ENCODE assay signal across 8 cellular contexts in genomic region chr7:5528071-5528814, GRCh38. TPM values are rescaled to one million over a fixed set of nuclear protein-coding genes. Genes with fewer than 3 reads are reported as not detected.
A peak's percentile ranks its signal among the peaks of the same experiment; 100 is the strongest.
DNase-seq lines count a peak whose midpoint lies in the region; ATAC-seq, FAIRE-seq and TF ChIP-seq lines count a peak whose summit lies in the region.

No MANE protein-coding gene starts in this region.

- no peaks in the 10 kb centered on the region for H3K9me3 ChIP-seq in aorta (ENCODE audit: control insufficient read depth, low read length)

- no peaks in the 10 kb centered on the region for H3K4me1 ChIP-seq in aorta (ENCODE audit: control insufficient read depth in 1 of 2, insufficient read depth in 2 of 2, low read length in 2 of 2)

- no peak for FAIRE-seq in H54 (lab: Jason Lieb, UNC)

- peaks cover 58% of the 10 kb centered on the region for H3K27me3 Mint-ChIP-seq in HFFc6 (ENCODE audit: insufficient read depth)
- peaks cover 2% of the 10 kb centered on the region for H3K27me3 Mint-ChIP-seq in activated CD4-positive, alpha-beta T cell treated with anti-CD3 and anti-CD28 coated beads, Interleukin-2, amount 10 ng/mL, durations not matched to agents 24 days and 14 days
- H3K27me3 Mint-ChIP-seq in naive B cell = no peaks in the 10 kb centered on the region

- DNase-seq in HFFc6 = peak; percentile 71
- peak; percentile 82 for DNase-seq in activated CD4-positive, alpha-beta T cell treated with anti-CD3 and anti-CD28 coated beads, Interleukin-2, amount 10 ng/mL, durations not matched to agents 24 days and 14 days
- peak; percentile 42 for DNase-seq in epithelial cell of esophagus (ENCODE audit: low read depth)
- DNase-seq in naive B cell = no peak
- peak; percentile 65 to 84 for DNase-seq in aorta
- no peak for DNase-seq in H54 (ENCODE audit: insufficient read length, low spot score)

- peaks cover 48% of the 10 kb centered on the region for H3K36me3 Mint-ChIP-seq in HFFc6 (ENCODE audit: low read depth)
- H3K36me3 Mint-ChIP-seq in activated CD4-positive, alpha-beta T cell treated with anti-CD3 and anti-CD28 coated beads, Interleukin-2, amount 10 ng/mL, durations not matched to agents 24 days and 14 days (ENCODE audit: low read depth) = peaks cover 54% of the 10 kb centered on the region
- H3K36me3 Mint-ChIP-seq in naive B cell = peaks cover 17 to 25% of the 10 kb centered on the region in 2 donors

- H3K27me3 ChIP-seq in aorta (ENCODE audit: control insufficient read depth in 1 of 2, insufficient read depth in 2 of 2, low read length in 1 of 2) = peaks cover 0 to 2% of the 10 kb centered on the region in 2 donors

- peaks cover 6 to 19% of the 10 kb centered on the region in 2 donors for H3K36me3 ChIP-seq in aorta (ENCODE audit: control insufficient read depth in 1 of 2, insufficient read depth in 2 of 2, low read length in 1 of 2)

- H3K4me1 Mint-ChIP-seq in HFFc6 (ENCODE audit: low read depth) = peaks cover 43% of the 10 kb centered on the region
- H3K4me1 Mint-ChIP-seq in activated CD4-positive, alpha-beta T cell treated with anti-CD3 and anti-CD28 coated beads, Interleukin-2, amount 10 ng/mL, durations not matched to agents 24 days and 14 days = peaks cover 38% of the 10 kb centered on the region
- H3K4me1 Mint-ChIP-seq in naive B cell = peaks cover 55 to 71% (median 69%) of the 10 kb centered on the region in 3 donors

- intact Hi-C loops in activated CD4-positive, alpha-beta T cell treated with anti-CD3 and anti-CD28 coated beads, Interleukin-2, amount 10 ng/mL, durations not matched to agents 24 days and 14 days (cut with micrococcal nuclease) = no loop called here
- intact Hi-C loops in aorta (cut with DNase I) = loop anchor here in 1 of 2 donors (1.0 kb wide), 1 partner anchor 30 kb away; no protein-coding TSS in a partner anchor

- TF ChIP-seq CTCF in HFFc6 (IDR thresholded peaks at IDR 0.05) = no peak
- TF ChIP-seq CTCF in epithelial cell of esophagus (IDR thresholded peaks at IDR 0.05; ENCODE audit: insufficient read depth, low read depth, low read length, missing control alignments) = no peak

- 1 to 2% methylated on average over 34 of the region's 34 CpGs for WGBS in aorta, 2 donors

- peak overlapping the region; percentile 65 for H3K4me3 ChIP-seq in epithelial cell of esophagus (ENCODE audit: low read length)
- peak overlapping the region; percentile 89 to 96 for H3K4me3 ChIP-seq in aorta (ENCODE audit: low read length in 2 of 2)

- H3K27ac Mint-ChIP-seq in HFFc6 = peak overlapping the region; percentile 95
- H3K27ac Mint-ChIP-seq in activated CD4-positive, alpha-beta T cell treated with anti-CD3 and anti-CD28 coated beads, Interleukin-2, amount 10 ng/mL, durations not matched to agents 24 days and 14 days = peak overlapping the region; percentile 86
- H3K27ac Mint-ChIP-seq in naive B cell = peak overlapping the region; percentile 92 to 98 (median 96)

- no peak for ATAC-seq in naive B cell (ENCODE audit: low read depth in 2 of 2)
- no peak for ATAC-seq in aorta (ENCODE audit: low FRiP score)
- no peak for ATAC-seq in GM21423 (IDR thresholded peaks at IDR 0.05; ENCODE audit: unreplicated experiment)
- ATAC-seq in HG03095 (IDR thresholded peaks at IDR 0.05; ENCODE audit: unreplicated experiment) = no peak

- H3K27ac ChIP-seq in aorta (ENCODE audit: low read depth in 1 of 2, low read length in 2 of 2) = peak overlapping the region in 1 of 2 donors; percentile 48

- peaks cover 20% of the 10 kb centered on the region for H3K9me3 Mint-ChIP-seq in HFFc6
- no peaks in the 10 kb centered on the region for H3K9me3 Mint-ChIP-seq in activated CD4-positive, alpha-beta T cell treated with anti-CD3 and anti-CD28 coated beads, Interleukin-2, amount 10 ng/mL, durations not matched to agents 24 days and 14 days
- H3K9me3 Mint-ChIP-seq in naive B cell = no peaks in the 10 kb centered on the region

- no peak for TF ChIP-seq POLR2A in H54 (IDR thresholded peaks at IDR 0.05; ENCODE audit: low read depth, low read length)

- H3K4me3 Mint-ChIP-seq in HFFc6 (peak overlapping the region; percentile 96), naive B cell (peak overlapping the region; percentile 90 to 97 (median 94))
- H3K4me3 Mint-ChIP-seq in activated CD4-positive, alpha-beta T cell treated with anti-CD3 and anti-CD28 coated beads, Interleukin-2, amount 10 ng/mL, durations not matched to agents 24 days and 14 days = peak overlapping the region; percentile 100

RNA-seq across cellular contexts. Expression of gene ACTB, which starts 2.2 kb away (rescaled TPM):
- over 10,000 TPM in 5 of 6 experiments, 1,000 to 10,000 TPM in 1; 9,852 to 14,845 (median 13,380) TPM for total RNA-seq in HFFc6 (2021; fragmentation: NEBNext Ultra II Directional; extraction: Animal tissue kit (Norgen Biotek cat#: 25700))
- 7,275 and 7,450 TPM in 2 replicates for total RNA-seq in activated CD4-positive, alpha-beta T cell treated with anti-CD3 and anti-CD28 coated beads, Interleukin-2, amount 10 ng/mL, durations not matched to agents 24 days and 14 days
- over 10,000 TPM; 10,628 to 16,007 (median 11,568) TPM for polyA plus RNA-seq in naive B cell (ENCODE audit: low read depth in 6 of 6)
- over 10,000 TPM in 1 of 2 donors, 1,000 to 10,000 TPM in 1; 5,439 to 10,306 TPM for total RNA-seq in aorta
- polyA plus RNA-seq in aorta = 1,000 to 10,000 TPM; 3,959 to 4,109 TPM

RNA-seq across cellular contexts. Expression of gene FBXL18, which starts 14.6 kb away (rescaled TPM):
- 10 to 100 TPM; 17.9 to 24.4 (median 20.0) TPM for total RNA-seq in HFFc6 (2021; fragmentation: NEBNext Ultra II Directional; extraction: Animal tissue kit (Norgen Biotek cat#: 25700))
- total RNA-seq in activated CD4-positive, alpha-beta T cell treated with anti-CD3 and anti-CD28 coated beads, Interleukin-2, amount 10 ng/mL, durations not matched to agents 24 days and 14 days = 15.7 and 16.3 TPM in 2 replicates
- polyA plus RNA-seq in naive B cell (ENCODE audit: low read depth in 6 of 6) (1 to 10 TPM in 2 of 6 donors, under 1 TPM in 3, not detected in 1; 0.32 to 1.2 (median 0.55) TPM), aorta (1 to 10 TPM in 1 of 2 donors, under 1 TPM in 1; 0.88 to 2.1 TPM)
- total RNA-seq in aorta = 1 to 10 TPM; 8.4 to 9.1 TPM

Comparison
In these comparisons a context has a peak if more than half of its experiments do, and no peak if none do; other contexts are left out.
1. DNase-seq: peak in HFFc6 (single experiment), activated CD4-positive, alpha-beta T cell treated with anti-CD3 and anti-CD28 coated beads, Interleukin-2, amount 10 ng/mL, durations not matched to agents 24 days and 14 days (single experiment), epithelial cell of esophagus (single experiment) and aorta (2 of 2); none in naive B cell (single experiment) and H54 (single experiment).
2. Peak in every context shown above with its lines, with median percentiles within 50 percentile points of each other: H3K27ac Mint-ChIP-seq and H3K4me3 Mint-ChIP-seq.